Comparison of ENCODE assay signal across 8 cellular contexts in the genomic region with DNA sequence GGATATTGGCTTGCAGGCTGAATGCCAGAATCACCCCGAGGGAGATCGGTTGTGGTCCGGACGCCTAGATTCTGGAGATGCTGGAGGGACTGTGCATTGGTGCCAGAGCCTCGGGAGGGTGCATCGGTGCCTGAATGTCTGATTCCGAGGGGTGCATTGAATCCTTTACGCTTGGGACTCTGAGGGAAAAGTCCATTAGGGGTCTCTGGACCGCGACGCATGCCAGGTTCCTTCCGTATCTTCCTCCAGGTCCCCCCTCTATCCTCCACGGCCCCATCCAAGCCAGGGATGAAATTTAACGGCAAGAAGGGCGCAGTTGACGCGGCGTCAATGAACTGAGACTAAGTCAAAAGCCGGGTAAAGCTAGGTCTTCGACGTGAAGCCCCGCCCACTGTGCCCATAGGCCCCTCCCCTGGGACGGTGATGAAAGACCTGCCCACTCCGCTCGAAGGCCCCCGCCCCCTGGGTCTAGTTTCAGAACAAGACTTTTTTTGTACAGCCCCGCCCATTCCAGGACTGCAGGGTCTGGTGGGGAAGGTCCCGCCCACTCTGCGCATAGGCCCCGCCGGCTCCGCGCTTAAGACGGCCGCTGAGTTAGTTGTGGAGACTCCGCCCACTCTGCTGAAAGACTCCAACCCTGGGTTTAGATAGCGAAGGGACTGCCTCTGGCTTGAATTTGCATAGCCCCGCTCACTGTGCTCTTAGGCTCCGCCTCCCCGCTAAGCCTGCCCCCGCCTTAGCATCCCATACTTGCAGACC. TPM values are rescaled to one million over a fixed set of nuclear protein-coding genes. Genes with fewer than 3 reads are reported as not detected.
A peak's percentile ranks its signal among the peaks of the same experiment; 100 is the strongest.
DNase-seq lines count a peak whose midpoint lies in the region; ATAC-seq and TF ChIP-seq lines count a peak whose summit lies in the region.

No MANE protein-coding gene starts in this region.

- CTCF ChIA-PET in mammary epithelial cell (lab: Charles Lee; ENCODE audit: low non-redundant PET), result no interaction called here

- ATAC-seq in GM18519 (IDR thresholded peaks at IDR 0.05; ENCODE audit: low FRiP score, unreplicated experiment), result peak; percentile 47
- ATAC-seq in HG03066 (IDR thresholded peaks at IDR 0.05; ENCODE audit: low read depth, unreplicated experiment), result peak; percentile 57
- no peak for ATAC-seq in HG02763 (IDR thresholded peaks at IDR 0.05; ENCODE audit: unreplicated experiment)

- H3K9ac ChIP-seq in mammary epithelial cell (ENCODE audit: insufficient read depth, low read length), result no peak overlapping the region
- H3K9ac ChIP-seq in skeletal muscle satellite cell (ENCODE audit: low read depth, low read length), result peak overlapping the region; percentile 69

- peak overlapping the region; percentile 92 for H3K4me2 ChIP-seq in mammary epithelial cell (ENCODE audit: insufficient read depth, low read depth, low read length)
- H3K4me2 ChIP-seq in skeletal muscle satellite cell (ENCODE audit: low read length), result peak overlapping the region; percentile 92

- H3K4me3 ChIP-seq in WERI-Rb-1 (ENCODE audit: low read depth, low read length) (peak overlapping the region; percentile 77), mammary epithelial cell (replicated peaks in 1 of 3; ENCODE audit: insufficient read depth in 1 of 3, low read depth in 2 of 3, low read length in 3 of 3) (peak overlapping the region; percentile 47 to 74 (median 48)), iPS-18c (ENCODE audit: insufficient read depth, low read depth, low read length) (peak overlapping the region; percentile 71), skeletal muscle satellite cell (ENCODE audit: low read length) (peak overlapping the region; percentile 76)

- no TSS peak for BruUV-seq in mammary epithelial cell (replicated peaks; lab: Mats Ljungman, UMichigan)

- H2AFZ ChIP-seq in mammary epithelial cell (ENCODE audit: low read depth, low read length), result peak overlapping the region; percentile 79

- 3% methylated on average over 22 of the region's 41 CpGs for WGBS in mammary epithelial cell (ENCODE audit: low coverage, missing lambda C conversion rate)

- TF ChIP-seq CTCF in WERI-Rb-1 (IDR thresholded peaks at IDR 0.05; ENCODE audit: low read depth, low read length) (no peak), mammary epithelial cell (conservative IDR thresholded peaks at IDR 0.05 in 1 of 2, IDR thresholded peaks at IDR 0.05 in 1 of 2; ENCODE audit: extremely low read depth in 1 of 2, insufficient read depth in 1 of 2, low read depth in 1 of 2, low read length in 2 of 2) (no peak)

- H3K36me3 ChIP-seq in WERI-Rb-1, result peaks cover 14% of the 10 kb centered on the region
- no peaks in the 10 kb centered on the region for H3K36me3 ChIP-seq in mammary epithelial cell (ENCODE audit: insufficient read depth, low read length)
- H3K36me3 ChIP-seq in skeletal muscle satellite cell (ENCODE audit: insufficient read depth, low read length), result peaks cover 9% of the 10 kb centered on the region

- H3K4me1 ChIP-seq in mammary epithelial cell (ENCODE audit: insufficient read depth, low read length) (peaks cover 23% of the 10 kb centered on the region), skeletal muscle satellite cell (ENCODE audit: control insufficient read depth, insufficient read depth, low read length) (peaks cover 25% of the 10 kb centered on the region)

- dilution Hi-C loops in mammary epithelial cell (cut with HindIII; ENCODE audit: low sequenced_read_pairs), result no loop called here

- H3K27ac ChIP-seq in WERI-Rb-1 (peak overlapping the region; percentile 78), mammary epithelial cell (ENCODE audit: insufficient read depth, low read depth, low read length) (peak overlapping the region; percentile 19)

- intact Hi-C loops in mammary epithelial cell (cut with micrococcal nuclease), result loop anchor here (1.0 kb wide), 1 partner anchor 63 kb away; a partner anchor contains a TSS

- H3K9me3 ChIP-seq in WERI-Rb-1 (ENCODE audit: severe bottlenecking) (no peaks in the 10 kb centered on the region), mammary epithelial cell (replicated peaks; ENCODE audit: insufficient read depth, low read length) (no peaks in the 10 kb centered on the region), iPS-18c (ENCODE audit: control insufficient read depth, insufficient read depth, low read length) (no peaks in the 10 kb centered on the region), skeletal muscle satellite cell (replicated peaks; ENCODE audit: low read length) (no peaks in the 10 kb centered on the region)

- no peaks in the 10 kb centered on the region for H3K79me2 ChIP-seq in mammary epithelial cell (ENCODE audit: insufficient read depth, low read length)

- H4K20me1 ChIP-seq in mammary epithelial cell (ENCODE audit: insufficient read depth, low read length), result no peaks in the 10 kb centered on the region

- no peaks in the 10 kb centered on the region for H3K27me3 ChIP-seq in WERI-Rb-1 (ENCODE audit: insufficient read depth, low read depth, severe bottlenecking)
- no peaks in the 10 kb centered on the region for H3K27me3 ChIP-seq in mammary epithelial cell (ENCODE audit: insufficient read depth, low read length)
- H3K27me3 ChIP-seq in skeletal muscle satellite cell (ENCODE audit: control insufficient read depth, insufficient read depth, low read length), result no peaks in the 10 kb centered on the region

- in situ Hi-C loops in mammary epithelial cell (cut with MboI; ENCODE audit: low sequenced_read_pairs in 2 of 2), result no loop called here

- DNase-seq in NCI-H2171 treated with DMSO at 0.1 percent for 48 hours (lab: John Stamatoyannopoulos, UW) (peak; percentile 93), WERI-Rb-1 (peak; percentile 99), mammary epithelial cell (peak; percentile 97)

RNA-seq across cellular contexts. Expression of a gene that starts 0.7 kb away (rescaled TPM):
- 1 to 10 TPM in 1 of 2 donors, under 1 TPM in 1; 0.17 to 2.1 TPM for total RNA-seq in mammary epithelial cell
- 0.17 TPM for polyA plus RNA-seq in mammary epithelial cell
- not detected for polyA minus RNA-seq in mammary epithelial cell
- total RNA-seq in skeletal muscle satellite cell (2012; rRNA removed), result not detected in 2 replicates

RNA-seq across cellular contexts. Expression of a gene that starts 6.7 kb away (rescaled TPM):
- 100 to 1,000 TPM; 114 to 122 TPM for total RNA-seq in mammary epithelial cell
- 176 TPM for polyA plus RNA-seq in mammary epithelial cell
- polyA minus RNA-seq in mammary epithelial cell, result 122 TPM
- 41.6 and 59.0 TPM in 2 replicates for total RNA-seq in skeletal muscle satellite cell (2012; rRNA removed)

RNA-seq across cellular contexts. Expression of a gene that starts 29.2 kb away (rescaled TPM):
- 10 to 100 TPM; 16.2 to 23.8 TPM for total RNA-seq in mammary epithelial cell
- 8.0 TPM for polyA plus RNA-seq in mammary epithelial cell
- 20.2 TPM for polyA minus RNA-seq in mammary epithelial cell
- total RNA-seq in skeletal muscle satellite cell (2012; rRNA removed), result 5.0 and 6.8 TPM in 2 replicates

RNA-seq across cellular contexts. Expression of a gene that starts 41.6 kb away (rescaled TPM):
- 10 to 100 TPM; 11.0 to 25.3 TPM for total RNA-seq in mammary epithelial cell
- polyA plus RNA-seq in mammary epithelial cell, result 18.8 TPM
- polyA minus RNA-seq in mammary epithelial cell, result 30.6 TPM
- total RNA-seq in skeletal muscle satellite cell (2012; rRNA removed), result 14.6 and 17.5 TPM in 2 replicates

RNA-seq across cellular contexts. Expression of a gene that starts 41.9 kb away (rescaled TPM):
- total RNA-seq in mammary epithelial cell, result under 1 TPM; 0.21 to 0.83 TPM
- polyA plus RNA-seq in mammary epithelial cell, result 3.5 TPM
- not detected for polyA minus RNA-seq in mammary epithelial cell
- total RNA-seq in skeletal muscle satellite cell (2012; rRNA removed), result 1.1 and 1.8 TPM in 2 replicates
